ENCODE assay signal across 8 cellular contexts in genomic region chr22:37498289-37498909, GRCh38.
DNase-seq lines count a peak whose midpoint lies in the region; ATAC-seq lines count a peak whose summit lies in the region.

No MANE protein-coding gene starts in this region.

- H3K36me3 ChIP-seq in iPS DF 6.9 (ENCODE audit: control insufficient read depth, insufficient read depth, low read length): no peaks in the 10 kb centered on the region

- ATAC-seq in HG03571 (IDR thresholded peaks at IDR 0.05; ENCODE audit: unreplicated experiment) (no peak), GM19328 (IDR thresholded peaks at IDR 0.05; ENCODE audit: unreplicated experiment) (no peak)

- no peak overlapping the region for H3K27ac ChIP-seq in iPS DF 6.9 (ENCODE audit: low read length)

- no CpG with 5 or more reads among the region's 15 CpGs for WGBS in iPS DF 6.9 (ENCODE audit: insufficient coverage, insufficient read length)

- H3K4me3 ChIP-seq in iPS DF 6.9 (ENCODE audit: low read length): no peak overlapping the region

- no peaks in the 10 kb centered on the region for H3K9me3 ChIP-seq in iPS DF 6.9 (ENCODE audit: control insufficient read depth, insufficient read depth, low read length)

- 0 out of 2 replicates have a peak, but pooled peaks cover 2% of the 10 kb centered on the region for H3K4me1 ChIP-seq in iPS DF 6.9 (ENCODE audit: control insufficient read depth, insufficient read depth, low read length)

- DNase-seq in NCI-H1694 treated with DMSO at 0.1 percent for 48 hours (lab: John Stamatoyannopoulos, UW) (peak; percentile 31), NCI-H1694 (lab: John Stamatoyannopoulos, UW) (no peak), NCI-H2171 treated with DMSO at 0.1 percent for 48 hours (lab: John Stamatoyannopoulos, UW) (peak; percentile 55), iPS DF 6.9 (ENCODE audit: low read depth, low spot score) (peak; percentile 63)
- DNase-seq in activated T-cell treated with anti-CD3 and anti-CD28 coated beads, Interleukin-2, amount 50 U/mL, for 1 hour: peak; percentile 81
- peak; percentile 25 for DNase-seq in stimulated activated CD8-positive, alpha-beta memory T cell treated with anti-CD3 and anti-CD28 coated beads, Interleukin-12 subunit alpha, Interleukin-12 subunit beta, amount 100 ng/mL, for 24 hours (ENCODE audit: extremely low read depth)

- H3K27me3 ChIP-seq in iPS DF 6.9 (ENCODE audit: control insufficient read depth, insufficient read depth, low read length): no peaks in the 10 kb centered on the region
